Comparison of ENCODE assay signal across 2 cellular contexts in the genomic region with DNA sequence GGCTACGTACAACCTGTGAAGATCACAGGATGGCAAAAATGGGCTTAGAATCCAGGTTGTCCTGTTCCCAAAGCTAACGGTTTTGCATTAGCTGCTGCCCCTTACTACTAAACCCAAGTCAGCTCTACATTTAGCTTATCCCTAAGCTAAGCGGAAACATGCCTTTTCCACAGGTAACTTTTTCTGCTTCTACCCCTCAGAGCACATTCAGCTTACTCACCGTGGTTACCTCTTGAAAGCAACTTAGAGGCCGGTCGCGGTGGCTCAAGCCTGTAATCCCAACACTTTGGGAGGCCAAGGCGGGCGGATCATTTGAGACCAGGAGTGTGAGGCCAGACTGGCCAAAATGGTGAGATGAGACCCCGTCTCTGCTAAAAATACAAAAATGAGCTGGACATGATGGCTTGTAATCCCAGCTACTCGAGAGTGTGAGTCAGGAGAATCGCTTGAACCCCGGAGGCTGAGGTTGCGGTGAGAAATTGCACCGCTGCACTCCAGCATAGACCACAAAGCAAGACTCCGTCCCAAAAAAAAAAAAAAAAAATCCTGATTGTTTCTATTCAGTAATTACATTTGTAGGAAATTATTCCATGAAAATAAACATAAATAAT.
TF ChIP-seq lines count a peak whose summit lies in the region.

No MANE protein-coding gene starts in this region.

TF ChIP-seq in IMR-90, 13 proteins besides CTCF, POLR2A, EP300 and RAD21:
- TF ChIP-seq, protein P1, sequence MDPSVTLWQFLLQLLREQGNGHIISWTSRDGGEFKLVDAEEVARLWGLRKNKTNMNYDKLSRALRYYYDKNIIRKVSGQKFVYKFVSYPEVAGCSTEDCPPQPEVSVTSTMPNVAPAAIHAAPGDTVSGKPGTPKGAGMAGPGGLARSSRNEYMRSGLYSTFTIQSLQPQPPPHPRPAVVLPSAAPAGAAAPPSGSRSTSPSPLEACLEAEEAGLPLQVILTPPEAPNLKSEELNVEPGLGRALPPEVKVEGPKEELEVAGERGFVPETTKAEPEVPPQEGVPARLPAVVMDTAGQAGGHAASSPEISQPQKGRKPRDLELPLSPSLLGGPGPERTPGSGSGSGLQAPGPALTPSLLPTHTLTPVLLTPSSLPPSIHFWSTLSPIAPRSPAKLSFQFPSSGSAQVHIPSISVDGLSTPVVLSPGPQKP (IDR thresholded peaks at IDR 0.05; ENCODE audit: borderline replicate concordance, low read depth, low read length), result no peak
- TF ChIP-seq RFX5 (IDR thresholded peaks at IDR 0.05; ENCODE audit: low read depth, low read length) (no peak), RCOR1 (IDR thresholded peaks at IDR 0.05; ENCODE audit: insufficient replicate concordance, low read length) (no peak), NFE2L2 (IDR thresholded peaks at IDR 0.05; ENCODE audit: low read depth, low read length) (no peak), SMC3 (IDR thresholded peaks at IDR 0.05; ENCODE audit: low read depth, low read length) (no peak), MXI1 (IDR thresholded peaks at IDR 0.05; ENCODE audit: borderline replicate concordance, low read depth, low read length) (no peak), BHLHE40 (IDR thresholded peaks at IDR 0.05; ENCODE audit: low read depth, low read length) (no peak), MAFK (IDR thresholded peaks at IDR 0.05; ENCODE audit: low read depth, low read length) (no peak), CEBPB (IDR thresholded peaks at IDR 0.05; ENCODE audit: low read depth, low read length) (no peak), FOS (IDR thresholded peaks at IDR 0.05; ENCODE audit: low read depth, low read length) (no peak), MAZ (IDR thresholded peaks at IDR 0.05; ENCODE audit: borderline replicate concordance, low read depth, low read length) (no peak), CHD1 (IDR thresholded peaks at IDR 0.05; ENCODE audit: low read depth, low read length) (no peak)
- TF ChIP-seq, protein P2, sequence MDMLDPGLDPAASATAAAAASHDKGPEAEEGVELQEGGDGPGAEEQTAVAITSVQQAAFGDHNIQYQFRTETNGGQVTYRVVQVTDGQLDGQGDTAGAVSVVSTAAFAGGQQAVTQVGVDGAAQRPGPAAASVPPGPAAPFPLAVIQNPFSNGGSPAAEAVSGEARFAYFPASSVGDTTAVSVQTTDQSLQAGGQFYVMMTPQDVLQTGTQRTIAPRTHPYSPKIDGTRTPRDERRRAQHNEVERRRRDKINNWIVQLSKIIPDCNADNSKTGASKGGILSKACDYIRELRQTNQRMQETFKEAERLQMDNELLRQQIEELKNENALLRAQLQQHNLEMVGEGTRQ (IDR thresholded peaks at IDR 0.05; ENCODE audit: low read depth, low read length), result no peak

TF ChIP-seq in liver, 16 proteins besides CTCF, POLR2A, EP300 and RAD21:
- TF ChIP-seq EGR1 (IDR thresholded peaks at IDR 0.05; ENCODE audit: low read depth in 2 of 2) (no peak), GABPA (IDR thresholded peaks at IDR 0.05 in 1 of 2, conservative IDR thresholded peaks at IDR 0.05 in 1 of 2) (peak in 1 of 2 donors; percentile 61)
